Comparison of ENCODE assay signal across 21 cellular contexts in genomic region chr1:82782599-82782998, GRCh38.
DNase-seq lines count a peak whose midpoint lies in the region; ATAC-seq, FAIRE-seq and TF ChIP-seq lines count a peak whose summit lies in the region.
"Had no signal": no experiment of that assay in that cellular context is flagged by ENCODE, and none has a peak within 500 bp of the region (broad histone marks: within the 10 kb centered on the region; RNA-seq: fewer than 3 reads in every experiment).

No MANE protein-coding gene starts in this region.

- FAIRE-seq in HepG2 (lab: Jason Lieb, UNC), result no peak
- FAIRE-seq: D721Med, GM12892, GM19239 had no signal

- H3K9me2 ChIP-seq in HCT116 (ENCODE audit: insufficient read depth) (no peaks in the 10 kb centered on the region), PC-9 (ENCODE audit: insufficient read depth) (no peaks in the 10 kb centered on the region; the same call in 1 of the 2 replicates)

- in situ Hi-C loops in HepG2 (cut with HindIII; ENCODE audit: extremely low pct_ligation_motif_present, low pct_unique_long_range_greater_than_20kb), result no loop called here

- no TSS peak for BruUV-seq in HCT116 (replicated peaks; lab: Mats Ljungman, UMichigan)
- BruUV-seq in PC-9 (replicated peaks; lab: Mats Ljungman, UMichigan), result no TSS peak
- no TSS peak for BruUV-seq in HepG2 (replicated peaks; lab: Mats Ljungman, UMichigan)

- ATAC-seq in HCT116, result no peak
- no peak for ATAC-seq in HepG2
- ATAC-seq in HG03097 (IDR thresholded peaks at IDR 0.05; ENCODE audit: low FRiP score, unreplicated experiment), result no peak

- H3F3A ChIP-seq in PC-9 (ENCODE audit: insufficient read depth, low read depth), result no peaks in the 10 kb centered on the region

- no peak overlapping the region for H3K27ac ChIP-seq in HCT116 (ENCODE audit: low read depth, low read length)
- no peak overlapping the region for H3K27ac ChIP-seq in PC-9
- no peak overlapping the region for H3K27ac ChIP-seq in HepG2 (ENCODE audit: extremely low read length, insufficient read depth, low read length)
- no peak overlapping the region for H3K27ac ChIP-seq in spleen
- H3K27ac ChIP-seq: C4-2B, HL-60 had no signal

- TF ChIP-seq EP300 in HepG2 (IDR thresholded peaks at IDR 0.05; ENCODE audit: low read depth in 2 of 2, low read length in 2 of 2) (no peak), HepG2 (CRISPR knock-in tag; IDR thresholded peaks at IDR 0.05; ENCODE audit: borderline replicate concordance) (no peak)

- DNase-seq in HCT116 (ENCODE audit: low read depth, low spot score) (no peak), PC-9 (no peak), HepG2 (ENCODE audit: low spot score) (no peak), SKM-1 (lab: John Stamatoyannopoulos, UW; ENCODE audit: unreplicated experiment) (no peak), spleen (no peak), HuH-7 (ENCODE audit: low spot score) (no peak)
- DNase-seq: BE2C; CD4-positive, alpha-beta memory T cell; DND-41; GDM1; GOT3; HFFc6; IMR-90; KBM-7 had no signal

- H3K36me3 ChIP-seq in HCT116 (ENCODE audit: control insufficient read depth in 1 of 2, insufficient read depth in 2 of 2, low read length in 2 of 2), result no peaks in the 10 kb centered on the region
- H3K36me3 ChIP-seq in PC-9 (ENCODE audit: low read depth), result no peaks in the 10 kb centered on the region
- H3K36me3 ChIP-seq in HepG2 (replicated peaks in 1 of 2; ENCODE audit: control insufficient read depth in 1 of 2, insufficient read depth in 2 of 2, low read length in 2 of 2), result no peaks in the 10 kb centered on the region
- H3K36me3 ChIP-seq in spleen, result no peaks in the 10 kb centered on the region
- H3K36me3 ChIP-seq: BE2C, HAP-1 had no signal

- POLR2A ChIA-PET in HCT116 (lab: Charles Lee) (no interaction called here), PC-9 (lab: Charles Lee; ENCODE audit: unreplicated experiment) (interaction anchor here (0.7 kb wide), 1 partner anchor 304 kb away, joined by 7 read pairs; no protein-coding TSS in a partner anchor), HepG2 (lab: Yijun Ruan, JAX) (no interaction called here)

- WGBS in HepG2 (ENCODE audit: low lambda C conversion rate), result 0% methylated on average over 2 of the region's 2 CpGs
- 85 to 95% (median 88%) methylated on average over 2 of the region's 2 CpGs for WGBS in spleen, 5 donors

- RAD21 ChIA-PET in HCT116 (lab: Charles Lee; ENCODE audit: low non-redundant PET in 1 of 2, low total read pairs in 2 of 2, uncharacterized antibody in 2 of 2, unreplicated experiment in 2 of 2), result no interaction called here

- no peak for TF ChIP-seq RAD21 in HCT116 (IDR thresholded peaks at IDR 0.05; ENCODE audit: low read depth)
- no peak for TF ChIP-seq RAD21 in HepG2 (CRISPR knock-in tag; IDR thresholded peaks at IDR 0.05)

- CTCF ChIA-PET in HCT116 (lab: Charles Lee), result no interaction called here
- CTCF ChIA-PET in PC-9 (lab: Charles Lee), result no interaction called here
- CTCF ChIA-PET in HepG2 (lab: Yijun Ruan, JAX; ENCODE audit: low intra/inter-chr PET ratio, low total read pairs), result no interaction called here

- H3K27me3 ChIP-seq in HCT116 (ENCODE audit: insufficient read depth, low read length), result no peaks in the 10 kb centered on the region
- H3K27me3 ChIP-seq in PC-9 (ENCODE audit: insufficient read depth, low read depth), result no peaks in the 10 kb centered on the region
- H3K27me3 ChIP-seq in HepG2 (ENCODE audit: control insufficient read depth in 1 of 2, insufficient read depth in 2 of 2, low read length in 2 of 2), result no peaks in the 10 kb centered on the region
- H3K27me3 ChIP-seq in spleen (replicated peaks in 1 of 7), result no peaks in the 10 kb centered on the region
- H3K27me3 ChIP-seq: BE2C had no signal

- no peaks in the 10 kb centered on the region for H4K20me1 ChIP-seq in HCT116 (ENCODE audit: insufficient read depth)
- H4K20me1 ChIP-seq in PC-9 (ENCODE audit: insufficient read depth), result no peaks in the 10 kb centered on the region
- no peaks in the 10 kb centered on the region for H4K20me1 ChIP-seq in HepG2 (ENCODE audit: insufficient read depth, low read length)

- intact Hi-C loops in HCT116 (cut with micrococcal nuclease) (no loop called here), PC-9 (cut with micrococcal nuclease; ENCODE audit: unreplicated experiment) (no loop called here), HepG2 (cut with micrococcal nuclease; ENCODE audit: unreplicated experiment) (no loop called here), spleen (cut with DNase I; ENCODE audit: low total_unique reads) (no loop called here)

- H3K4me1 ChIP-seq in HCT116 (ENCODE audit: control insufficient read depth in 1 of 2, insufficient read depth in 2 of 2, low read length in 2 of 2) (no peaks in the 10 kb centered on the region), PC-9 (replicated peaks; ENCODE audit: insufficient read depth) (no peaks in the 10 kb centered on the region), HepG2 (ENCODE audit: insufficient read depth, low read length) (no peaks in the 10 kb centered on the region), spleen (peaks cover 0 to 11% (median 5%) of the 10 kb centered on the region in 6 donors)
- H3K4me1 ChIP-seq: BE2C, HAP-1 had no signal

- no peak overlapping the region for H2AFZ ChIP-seq in HCT116 (ENCODE audit: low read depth, low read length, poor library complexity, severe bottlenecking)
- peak overlapping the region; percentile 66 for H2AFZ ChIP-seq in PC-9
- H2AFZ ChIP-seq in HepG2 (ENCODE audit: low read length), result no peak overlapping the region

- TF ChIP-seq CTCF in HCT116 (IDR thresholded peaks at IDR 0.05 in 2 of 3, conservative IDR thresholded peaks at IDR 0.05 in 1 of 3; ENCODE audit: borderline replicate concordance in 1 of 3, insufficient read depth in 1 of 3, low read depth in 2 of 3, low read length in 2 of 3), result no peak
- no peak for TF ChIP-seq CTCF in PC-9 (conservative IDR thresholded peaks at IDR 0.05)
- TF ChIP-seq CTCF in HepG2 (CRISPR knock-in tag; IDR thresholded peaks at IDR 0.05), result no peak
- no peak for TF ChIP-seq CTCF in spleen (IDR thresholded peaks at IDR 0.05 in 8 of 11, conservative IDR thresholded peaks at IDR 0.05 in 3 of 11)

- H3K9me3 ChIP-seq in HCT116 (ENCODE audit: control insufficient read depth in 1 of 2, insufficient read depth in 1 of 2, low read depth in 1 of 2, low read length in 2 of 2) (no peaks in the 10 kb centered on the region; a peak in 1 of 4 replicates), PC-9 (ENCODE audit: insufficient read depth, low read depth) (no peaks in the 10 kb centered on the region), HepG2 (ENCODE audit: low read length) (peaks cover 81% of the 10 kb centered on the region; the same call in 1 of the 2 replicates), spleen (peaks cover 0 to 3% (median 0%) of the 10 kb centered on the region in 8 donors)
- H3K9me3 ChIP-seq: BE2C had no signal

- no peak overlapping the region for H3K9ac ChIP-seq in HCT116 (ENCODE audit: low read length)
- H3K9ac ChIP-seq in HepG2 (ENCODE audit: insufficient read depth, low read depth, low read length), result no peak overlapping the region

- H3K79me2 ChIP-seq in HCT116 (ENCODE audit: insufficient read depth, low read length) (no peaks in the 10 kb centered on the region), PC-9 (ENCODE audit: low read depth) (no peaks in the 10 kb centered on the region), HepG2 (ENCODE audit: insufficient read depth, low read length) (no peaks in the 10 kb centered on the region)

- H3K4me2 ChIP-seq in HCT116 (ENCODE audit: low read length) (0 out of 2 replicates have a peak overlapping the region, but pooled peaks have one; percentile 1), PC-9 (peak overlapping the region; percentile 64), HepG2 (ENCODE audit: low read depth, low read length) (peak overlapping the region; percentile 32; the same call in 1 of the 2 replicates)

- TF ChIP-seq POLR2A in HCT116 (IDR thresholded peaks at IDR 0.05; ENCODE audit: borderline replicate concordance, extremely low read depth, insufficient read depth, insufficient read length) (no peak), HepG2 (IDR thresholded peaks at IDR 0.05; ENCODE audit: insufficient read depth in 1 of 2, low read depth in 2 of 2, low read length in 2 of 2) (no peak), spleen (IDR thresholded peaks at IDR 0.05) (no peak)

- H3K4me3 ChIP-seq in HCT116 (replicated peaks in 1 of 2; ENCODE audit: low read depth in 1 of 2, low read length in 2 of 2), result no peak overlapping the region
- peak overlapping the region; percentile 27; the same call in 1 of the 2 replicates for H3K4me3 ChIP-seq in PC-9
- H3K4me3 ChIP-seq in HepG2 (replicated peaks in 1 of 3; ENCODE audit: insufficient read depth in 1 of 3, low read depth in 2 of 3, low read length in 3 of 3), result peak overlapping the region in 1 of 3 experiments; percentile 31; a peak in 2 of 6 replicates
- H3K4me3 ChIP-seq in spleen, result no peak overlapping the region
- H3K4me3 ChIP-seq: HAP-1 had no signal

TF ChIP-seq in HCT116, 20 proteins besides CTCF, POLR2A, EP300 and RAD21 (continues in another document):
- TF ChIP-seq SIN3A (IDR thresholded peaks at IDR 0.05; ENCODE audit: low read depth) (no peak), TCF7L2 (IDR thresholded peaks at IDR 0.05; ENCODE audit: borderline replicate concordance, extremely low read depth, insufficient read depth, insufficient read length) (no peak), SP1 (IDR thresholded peaks at IDR 0.05; ENCODE audit: low read depth) (no peak)
- TF ChIP-seq, protein P1, sequence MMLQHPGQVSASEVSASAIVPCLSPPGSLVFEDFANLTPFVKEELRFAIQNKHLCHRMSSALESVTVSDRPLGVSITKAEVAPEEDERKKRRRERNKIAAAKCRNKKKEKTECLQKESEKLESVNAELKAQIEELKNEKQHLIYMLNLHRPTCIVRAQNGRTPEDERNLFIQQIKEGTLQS (IDR thresholded peaks at IDR 0.05), result no peak

TF ChIP-seq in HepG2, 621 proteins besides CTCF, POLR2A, EP300 and RAD21 (continues in another document):
- TF ChIP-seq FOXK2 (IDR thresholded peaks at IDR 0.05) (no peak), MTF1 (CRISPR knock-in tag; IDR thresholded peaks at IDR 0.05) (no peak), NBN (conservative IDR thresholded peaks at IDR 0.05) (no peak), ZMYM4 (CRISPR knock-in tag; IDR thresholded peaks at IDR 0.05) (no peak), ZNF850 (CRISPR knock-in tag; conservative IDR thresholded peaks at IDR 0.05) (no peak)

Comparison
In these comparisons a context has a peak if more than half of its experiments do, and no peak if none do; other contexts are left out.
1. H3K4me2 ChIP-seq: peak in every context shown above with its lines; median percentile 64 in PC-9; 32 in HepG2; 1 in HCT116.